Comparison of ENCODE assay signal across 8 cellular contexts in the genomic region with DNA sequence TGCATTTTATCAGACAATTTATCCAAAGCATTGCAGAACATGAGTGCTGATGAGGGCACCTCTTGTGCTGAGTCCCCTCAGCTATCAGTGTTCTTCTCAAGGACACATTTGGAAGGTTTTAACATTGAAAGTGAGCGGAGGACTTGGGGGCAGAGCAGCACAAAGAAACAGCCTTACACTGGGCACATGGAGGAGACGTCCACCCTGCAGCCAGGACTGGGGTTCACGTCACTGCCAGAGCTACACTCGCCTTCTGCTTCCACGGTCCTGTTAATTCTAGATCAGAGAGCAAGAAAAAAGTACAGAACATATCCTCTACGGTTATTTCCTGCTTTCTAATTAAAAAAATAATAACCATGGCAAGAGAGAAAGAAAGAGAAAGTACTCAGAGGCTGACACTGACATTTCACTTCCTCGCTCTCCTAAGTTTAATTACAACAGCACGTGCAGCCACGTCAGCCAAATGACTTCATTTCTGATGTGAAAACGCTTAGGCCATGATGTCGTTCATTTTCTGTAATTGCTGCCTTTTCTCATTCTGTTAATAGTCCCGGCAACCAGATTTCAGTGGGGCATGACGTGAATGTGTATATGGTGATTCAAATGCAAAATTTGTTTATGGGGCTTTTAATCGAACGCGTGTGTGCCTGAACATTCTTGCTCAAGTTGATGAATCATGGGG. TPM values are rescaled to one million over a fixed set of nuclear protein-coding genes. Genes with fewer than 3 reads are reported as not detected.
DNase-seq lines count a peak whose midpoint lies in the region; ATAC-seq, FAIRE-seq and TF ChIP-seq lines count a peak whose summit lies in the region.

No MANE protein-coding gene starts in this region.

- TF ChIP-seq CTCF in AG09319 (IDR thresholded peaks at IDR 0.05; ENCODE audit: low read depth, low read length) (no peak), epithelial cell of esophagus (IDR thresholded peaks at IDR 0.05; ENCODE audit: insufficient read depth, low read depth, low read length, missing control alignments) (no peak), PC-9 (conservative IDR thresholded peaks at IDR 0.05) (no peak)

- FAIRE-seq in frontal cortex (lab: Jason Lieb, UNC): no peak

- no peak overlapping the region for H3K27ac ChIP-seq in PC-9

- CTCF ChIA-PET in PC-9 (lab: Charles Lee): no interaction called here

- POLR2A ChIA-PET in PC-9 (lab: Charles Lee; ENCODE audit: unreplicated experiment): interaction anchor here (0.6 kb wide), 1 partner anchor 330 kb away, joined by 4 read pairs; no protein-coding TSS in a partner anchor

- DNase-seq in AG09319 (ENCODE audit: extremely low read depth, low read depth) (peak; percentile 80), T-helper 17 cell (no peak), epithelial cell of esophagus (ENCODE audit: low read depth) (peak; percentile 61), PC-9 (no peak), frontal cortex (ENCODE audit: low spot score in 2 of 2) (no peak), DMS79 (lab: John Stamatoyannopoulos, UW) (no peak)
- peak; percentile 51 for DNase-seq in stimulated activated CD4-positive, alpha-beta T cell treated with anti-CD3 and anti-CD28 coated beads, Interleukin-15, amount 100 ng/mL, for 24 hours

- no peak overlapping the region for H3K4me3 ChIP-seq in epithelial cell of esophagus (ENCODE audit: low read length)
- H3K4me3 ChIP-seq in PC-9: no peak overlapping the region

- intact Hi-C loops in PC-9 (cut with micrococcal nuclease; ENCODE audit: unreplicated experiment): no loop called here

- no peaks in the 10 kb centered on the region for H3K4me1 ChIP-seq in PC-9 (replicated peaks; ENCODE audit: insufficient read depth)

- peaks cover 7% of the 10 kb centered on the region; the same call in 1 of the 2 replicates for H3F3A ChIP-seq in PC-9 (ENCODE audit: insufficient read depth, low read depth)

- H3K79me2 ChIP-seq in PC-9 (ENCODE audit: low read depth): no peaks in the 10 kb centered on the region

- H3K27me3 ChIP-seq in PC-9 (ENCODE audit: insufficient read depth, low read depth): no peaks in the 10 kb centered on the region

- peak; percentile 67 for ATAC-seq in GM21723 (IDR thresholded peaks at IDR 0.05; ENCODE audit: unreplicated experiment)
- ATAC-seq in T-helper 17 cell: peak; percentile 86

- H3K36me3 ChIP-seq in PC-9 (ENCODE audit: low read depth): no peaks in the 10 kb centered on the region

- H2AFZ ChIP-seq in PC-9: no peak overlapping the region

- BruUV-seq in PC-9 (replicated peaks; lab: Mats Ljungman, UMichigan): no TSS peak

- peak overlapping the region; percentile 81 for H3K4me3 Mint-ChIP-seq in T-helper 17 cell

- H3K27me3 Mint-ChIP-seq in T-helper 17 cell: peaks cover 7% of the 10 kb centered on the region

- peaks cover 8% of the 10 kb centered on the region for H3K4me1 Mint-ChIP-seq in T-helper 17 cell

- H3K27ac Mint-ChIP-seq in T-helper 17 cell: peak overlapping the region; percentile 89

- H3K9me3 ChIP-seq in T-helper 17 cell (ENCODE audit: control insufficient read depth, low read length, poor library complexity, severe bottlenecking) (no peaks in the 10 kb centered on the region), PC-9 (ENCODE audit: insufficient read depth, low read depth) (no peaks in the 10 kb centered on the region; the same call in 1 of the 2 replicates)

- no peaks in the 10 kb centered on the region for H3K9me2 ChIP-seq in PC-9 (ENCODE audit: insufficient read depth)

- no peaks in the 10 kb centered on the region for H3K36me3 Mint-ChIP-seq in T-helper 17 cell (ENCODE audit: low read depth)

- H3K4me2 ChIP-seq in PC-9: no peak overlapping the region

- no peaks in the 10 kb centered on the region for H4K20me1 ChIP-seq in PC-9 (ENCODE audit: insufficient read depth)

RNA-seq across cellular contexts. Expression of a gene that starts 5.1 kb away (rescaled TPM):
- total RNA-seq in T-helper 17 cell (not detected), PC-9 (2021) (not detected in 2 replicates), frontal cortex (2.0 TPM)

RNA-seq across cellular contexts. Expression of a gene that starts 40.6 kb away (rescaled TPM):
- total RNA-seq in T-helper 17 cell: 10 to 100 TPM; 86.0 to 96.1 TPM
- 101 and 147 TPM in 2 replicates for total RNA-seq in PC-9 (2021)
- total RNA-seq in frontal cortex: 137 TPM

Comparison
In these comparisons a context has a peak if more than half of its experiments do, and no peak if none do; other contexts are left out.
1. DNase-seq: peak in AG09319 (single experiment), epithelial cell of esophagus (single experiment) and stimulated activated CD4-positive, alpha-beta T cell treated with anti-CD3 and anti-CD28 coated beads, Interleukin-15, amount 100 ng/mL, for 24 hours (single experiment); none in T-helper 17 cell (0 of 3), PC-9 (0 of 2), frontal cortex (0 of 2) and DMS79 (single experiment).